In genomic region chr6:11714116-11714797, GRCh38 we compare ENCODE assay signal across 12 cellular contexts.
DNase-seq lines count a peak whose midpoint lies in the region; ATAC-seq and TF ChIP-seq lines count a peak whose summit lies in the region.
"Had no signal": no experiment of that assay in that cellular context is flagged by ENCODE, and none has a peak within 500 bp of the region (broad histone marks: within the 10 kb centered on the region; RNA-seq: fewer than 3 reads in every experiment).

No MANE protein-coding gene starts in this region.

- peaks cover 0 to 9% of the 10 kb centered on the region in 2 experiments; a peak in 1 of 4 replicates for H3K4me1 ChIP-seq in SK-N-SH (ENCODE audit: control insufficient read depth in 1 of 2, insufficient read depth in 2 of 2, low read depth in 1 of 2, low read length in 1 of 2)
- peaks cover 0 to 4% of the 10 kb centered on the region in 2 donors for H3K4me1 ChIP-seq in ascending aorta
- peaks cover 4 to 25% of the 10 kb centered on the region in 2 donors for H3K4me1 ChIP-seq in left lung

- H3K4me1 Mint-ChIP-seq in activated T-helper 2 cell treated with anti-CD3 and anti-CD28 coated beads, Interferon-gamma antibody, Interleukin-2, Interleukin-4, amounts not matched to agents 10 μg/mL and 5 μg/mL and 100 μg/mL, durations not matched to agents 14 hours and 24 hours and 36 hours (ENCODE audit: low read depth) = peaks cover 59% of the 10 kb centered on the region

- POLR2A ChIA-PET in SK-N-SH (lab: Yijun Ruan, JAX) = no interaction called here

- TF ChIP-seq EP300 in SK-N-SH (IDR thresholded peaks at IDR 0.05; ENCODE audit: borderline replicate concordance in 1 of 2, low read depth in 1 of 2, low read length in 1 of 2) = no peak

- no peaks in the 10 kb centered on the region for H3K9me2 ChIP-seq in SK-N-SH

- DNase-seq in SK-N-SH (no peak), ascending aorta (ENCODE audit: low spot score in 2 of 2) (no peak), left lung (no peak), 8988T (no peak)
- no peak for DNase-seq in activated T-helper 2 cell treated with anti-CD3 and anti-CD28 coated beads, Interferon-gamma antibody, Interleukin-2, Interleukin-4, amounts not matched to agents 10 μg/mL and 5 μg/mL and 100 μg/mL, durations not matched to agents 14 hours and 24 hours and 36 hours (ENCODE audit: low spot score)
- DNase-seq in stimulated activated naive CD8-positive, alpha-beta T cell treated with anti-CD3 and anti-CD28 coated beads, Interleukin-15, Interleukin-2, amounts not matched to agents 100 U/mL and 50 U/mL, for 24 hours = peak; percentile 47
- DNase-seq: dermis blood vessel endothelial cell, islet precursor cell, MV-4-11, T1000 had no signal

- TF ChIP-seq RAD21 in SK-N-SH (IDR thresholded peaks at IDR 0.05; ENCODE audit: low read length) = no peak

- H3K4me3 ChIP-seq in SK-N-SH (ENCODE audit: low read depth in 2 of 2, low read length in 1 of 2) (no peak overlapping the region), ascending aorta (no peak overlapping the region), left lung (no peak overlapping the region)

- H3K9ac ChIP-seq in SK-N-SH = no peak overlapping the region

- H3K27ac Mint-ChIP-seq in activated T-helper 2 cell treated with anti-CD3 and anti-CD28 coated beads, Interferon-gamma antibody, Interleukin-2, Interleukin-4, amounts not matched to agents 10 μg/mL and 5 μg/mL and 100 μg/mL, durations not matched to agents 14 hours and 24 hours and 36 hours = peak overlapping the region; percentile 69

- H3K79me2 ChIP-seq in SK-N-SH (ENCODE audit: insufficient read depth) = no peaks in the 10 kb centered on the region

- no peaks in the 10 kb centered on the region for H3K36me3 Mint-ChIP-seq in activated T-helper 2 cell treated with anti-CD3 and anti-CD28 coated beads, Interferon-gamma antibody, Interleukin-2, Interleukin-4, amounts not matched to agents 10 μg/mL and 5 μg/mL and 100 μg/mL, durations not matched to agents 14 hours and 24 hours and 36 hours (ENCODE audit: low read depth)

- WGBS in SK-N-SH (ENCODE audit: low lambda C conversion rate) = 29% methylated on average over 6 of the region's 6 CpGs

- H3K27me3 Mint-ChIP-seq in activated T-helper 2 cell treated with anti-CD3 and anti-CD28 coated beads, Interferon-gamma antibody, Interleukin-2, Interleukin-4, amounts not matched to agents 10 μg/mL and 5 μg/mL and 100 μg/mL, durations not matched to agents 14 hours and 24 hours and 36 hours (ENCODE audit: low read depth) = no peaks in the 10 kb centered on the region

- ATAC-seq in SK-N-SH treated with all-trans-retinoic acid at 6 μM for 48 hours (peak; percentile 65), HG03354 (IDR thresholded peaks at IDR 0.05; ENCODE audit: poor library complexity, severe bottlenecking, unreplicated experiment) (peak; percentile 59), left lung (no peak)
- peak; percentile 53 for ATAC-seq in stimulated activated naive CD8-positive, alpha-beta T cell treated with anti-CD3 and anti-CD28 coated beads, Interleukin-15, Interleukin-2, amounts not matched to agents 100 U/mL and 50 U/mL, for 24 hours

- no peaks in the 10 kb centered on the region for H3F3A ChIP-seq in SK-N-SH (replicated peaks; ENCODE audit: insufficient read depth)

- CTCF ChIA-PET in SK-N-SH (lab: Yijun Ruan, JAX) = interaction anchor here (2.2 kb wide), 1 partner anchor 13 kb away, joined by 5 read pairs; no protein-coding TSS in a partner anchor

- no peak overlapping the region for H3K4me2 ChIP-seq in SK-N-SH

- TF ChIP-seq CTCF in SK-N-SH (IDR thresholded peaks at IDR 0.05) (no peak), ascending aorta (IDR thresholded peaks at IDR 0.05) (no peak), left lung (IDR thresholded peaks at IDR 0.05) (no peak)

- no peaks in the 10 kb centered on the region for H3K27me3 ChIP-seq in SK-N-SH (ENCODE audit: insufficient read depth)
- no peaks in the 10 kb centered on the region for H3K27me3 ChIP-seq in ascending aorta
- H3K27me3 ChIP-seq in left lung = no peaks in the 10 kb centered on the region

- intact Hi-C loops in activated T-helper 2 cell treated with anti-CD3 and anti-CD28 coated beads, Interferon-gamma antibody, Interleukin-2, Interleukin-4, amounts not matched to agents 10 μg/mL and 5 μg/mL and 100 μg/mL, durations not matched to agents 14 hours and 24 hours and 36 hours (cut with micrococcal nuclease) = loop anchor here (5.0 kb wide), 4 partner anchors 47 to 518 kb away; no protein-coding TSS in a partner anchor
- intact Hi-C loops in ascending aorta (cut with DNase I) (no loop called here), left lung (cut with DNase I) (no loop called here)

- H3K9me3 ChIP-seq in SK-N-SH (no peaks in the 10 kb centered on the region), ascending aorta (no peaks in the 10 kb centered on the region), left lung (no peaks in the 10 kb centered on the region)

- no peak overlapping the region for H3K4me3 Mint-ChIP-seq in activated T-helper 2 cell treated with anti-CD3 and anti-CD28 coated beads, Interferon-gamma antibody, Interleukin-2, Interleukin-4, amounts not matched to agents 10 μg/mL and 5 μg/mL and 100 μg/mL, durations not matched to agents 14 hours and 24 hours and 36 hours (ENCODE audit: low read depth)

- peaks cover 1% of the 10 kb centered on the region for H3K9me3 Mint-ChIP-seq in activated T-helper 2 cell treated with anti-CD3 and anti-CD28 coated beads, Interferon-gamma antibody, Interleukin-2, Interleukin-4, amounts not matched to agents 10 μg/mL and 5 μg/mL and 100 μg/mL, durations not matched to agents 14 hours and 24 hours and 36 hours

- H2AFZ ChIP-seq in SK-N-SH (ENCODE audit: low read depth) = no peak overlapping the region

- H3K27ac ChIP-seq in SK-N-SH (ENCODE audit: low read depth in 2 of 2, low read length in 1 of 2) = no peak overlapping the region
- no peak overlapping the region for H3K27ac ChIP-seq in ascending aorta
- no peak overlapping the region for H3K27ac ChIP-seq in left lung

- H3K36me3 ChIP-seq in SK-N-SH (replicated peaks in 1 of 2; ENCODE audit: control insufficient read depth in 1 of 2, insufficient read depth in 2 of 2, low read length in 1 of 2) (no peaks in the 10 kb centered on the region), ascending aorta (no peaks in the 10 kb centered on the region), left lung (no peaks in the 10 kb centered on the region)

- H4K20me1 ChIP-seq in SK-N-SH (ENCODE audit: insufficient read depth) = no peaks in the 10 kb centered on the region

TF ChIP-seq in SK-N-SH treated with all-trans-retinoic acid at 6 μM for 48 hours, 23 proteins besides CTCF, POLR2A, EP300 and RAD21 (continues in another document):
- TF ChIP-seq CSDC2 (CRISPR knock-in tag; IDR thresholded peaks at IDR 0.05) (no peak), BACH2 (CRISPR knock-in tag; IDR thresholded peaks at IDR 0.05; ENCODE audit: borderline replicate concordance) (no peak), PATZ1 (CRISPR knock-in tag; IDR thresholded peaks at IDR 0.05; ENCODE audit: borderline replicate concordance) (no peak)

TF ChIP-seq in SK-N-SH, 30 proteins besides CTCF, POLR2A, EP300 and RAD21 (continues in another document):
- TF ChIP-seq RCOR1 (IDR thresholded peaks at IDR 0.05; ENCODE audit: low read length) (no peak), YY1 (IDR thresholded peaks at IDR 0.05; ENCODE audit: low read depth) (no peak), RXRA (IDR thresholded peaks at IDR 0.05; ENCODE audit: borderline replicate concordance, low read depth) (no peak), ZBTB33 (IDR thresholded peaks at IDR 0.05; ENCODE audit: borderline replicate concordance, low read depth) (no peak), SIN3A (IDR thresholded peaks at IDR 0.05; ENCODE audit: borderline replicate concordance, low read depth, low read length) (no peak), ELF1 (IDR thresholded peaks at IDR 0.05) (no peak), NFIC (IDR thresholded peaks at IDR 0.05; ENCODE audit: borderline replicate concordance) (no peak), USF1 (IDR thresholded peaks at IDR 0.05; ENCODE audit: borderline replicate concordance, low read depth) (no peak), GATA2 (CRISPR knock-in tag; IDR thresholded peaks at IDR 0.05) (no peak), TAF1 (IDR thresholded peaks at IDR 0.05; ENCODE audit: borderline replicate concordance, low read depth, low read length) (no peak), CHD2 (IDR thresholded peaks at IDR 0.05; ENCODE audit: low read length, partially characterized antibody) (no peak), EZH2phosphoT487 (IDR thresholded peaks at IDR 0.05; ENCODE audit: borderline replicate concordance, low read depth) (no peak), TEAD4 (IDR thresholded peaks at IDR 0.05; ENCODE audit: borderline replicate concordance, insufficient read depth) (no peak), PBX3 (IDR thresholded peaks at IDR 0.05) (no peak)
